Comparison of ENCODE assay signal across 9 cellular contexts in genomic region chr22:23071163-23072034, GRCh38. TPM values are rescaled to one million over a fixed set of nuclear protein-coding genes. Genes with fewer than 3 reads are reported as not detected.
DNase-seq lines count a peak whose midpoint lies in the region; ATAC-seq, FAIRE-seq and TF ChIP-seq lines count a peak whose summit lies in the region.
"Had no signal": no experiment of that assay in that cellular context is flagged by ENCODE, and none has a peak within 500 bp of the region (broad histone marks: within the 10 kb centered on the region; RNA-seq: fewer than 3 reads in every experiment).

No MANE protein-coding gene starts in this region.

- H3K27me3 ChIP-seq in BE2C: no peaks in the 10 kb centered on the region
- no peaks in the 10 kb centered on the region for H3K27me3 ChIP-seq in KMS-11 (ENCODE audit: insufficient read depth, low read depth)
- no peaks in the 10 kb centered on the region for H3K27me3 ChIP-seq in effector memory CD4-positive, alpha-beta T cell (replicated peaks; ENCODE audit: control insufficient read depth, insufficient read depth, low read length, poor library complexity, severe bottlenecking)
- peaks cover 13% of the 10 kb centered on the region for H3K27me3 ChIP-seq in neuron (ENCODE audit: insufficient read depth, low read length)
- H3K27me3 ChIP-seq in small intestine (ENCODE audit: control insufficient read depth in 2 of 2, insufficient read depth in 2 of 2, low read length in 2 of 2): peaks cover 0 to 2% of the 10 kb centered on the region in 2 donors

- 52 to 55% (median 52%) methylated on average over 30 to 32 of the region's 32 CpGs for WGBS in small intestine, 3 donors

- H3K4me1 ChIP-seq in BE2C (no peaks in the 10 kb centered on the region), KMS-11 (ENCODE audit: low read depth, poor library complexity, severe bottlenecking) (peaks cover 10% of the 10 kb centered on the region), neuron (ENCODE audit: insufficient read depth, low read length) (peaks cover 17% of the 10 kb centered on the region), small intestine (ENCODE audit: control insufficient read depth in 2 of 2, insufficient read depth in 1 of 2, low read depth in 1 of 2, low read length in 1 of 2) (peaks cover 0 to 2% of the 10 kb centered on the region in 2 donors)
- H3K4me1 ChIP-seq in effector memory CD4-positive, alpha-beta T cell (ENCODE audit: control insufficient read depth, insufficient read depth, low read length, poor library complexity, severe bottlenecking): peaks cover 17% of the 10 kb centered on the region

- H3K27ac ChIP-seq in KMS-11 (no peak overlapping the region), small intestine (ENCODE audit: low read depth in 1 of 2, low read length in 1 of 2) (no peak overlapping the region)
- H3K27ac ChIP-seq in effector memory CD4-positive, alpha-beta T cell (ENCODE audit: insufficient read depth, low read length, poor library complexity, severe bottlenecking): no peak overlapping the region

- TF ChIP-seq CTCF in BE2C (IDR thresholded peaks at IDR 0.05; ENCODE audit: low read depth, low read length) (no peak), KMS-11 (conservative IDR thresholded peaks at IDR 0.05; ENCODE audit: low read depth, low read length) (no peak)

- H3K9me3 ChIP-seq in BE2C (no peaks in the 10 kb centered on the region), neuron (ENCODE audit: low read length) (peaks cover 3% of the 10 kb centered on the region), small intestine (ENCODE audit: control insufficient read depth, low read depth) (no peaks in the 10 kb centered on the region)
- H3K9me3 ChIP-seq in effector memory CD4-positive, alpha-beta T cell (ENCODE audit: control insufficient read depth, low read length): no peaks in the 10 kb centered on the region

- H4K20me1 ChIP-seq in KMS-11 (ENCODE audit: insufficient read depth): no peaks in the 10 kb centered on the region

- H2AFZ ChIP-seq in KMS-11 (ENCODE audit: low read depth) (peak overlapping the region; percentile 47; the same call in 1 of the 2 replicates), neuron (ENCODE audit: low read depth, low read length) (peak overlapping the region; percentile 83)

- no peak for FAIRE-seq in small intestine (lab: Jason Lieb, UNC)
- FAIRE-seq in RCC 7860 (lab: Jason Lieb, UNC): no peak
- FAIRE-seq: islet of Langerhans had no signal

- H3K9ac ChIP-seq in KMS-11: peak overlapping the region; percentile 27; the same call in 1 of the 2 replicates

- DNase-seq in BE2C: peak; percentile 8
- no peak for DNase-seq in effector memory CD4-positive, alpha-beta T cell
- no peak for DNase-seq in NK-92 treated with Interleukin-12 subunit alpha and Interleukin-12 subunit beta, amount 100 ng/mL, for 24 hours (lab: John Stamatoyannopoulos, UW)
- DNase-seq in small intestine: no peak
- DNase-seq in RCC 7860 (ENCODE audit: low spot score): no peak

- H3K4me2 ChIP-seq in KMS-11: peak overlapping the region; percentile 86

- no peak for ATAC-seq in HG03354 (IDR thresholded peaks at IDR 0.05; ENCODE audit: poor library complexity, severe bottlenecking, unreplicated experiment)

- H3K36me3 ChIP-seq in BE2C: no peaks in the 10 kb centered on the region
- no peaks in the 10 kb centered on the region for H3K36me3 ChIP-seq in KMS-11 (ENCODE audit: insufficient read depth)
- no peaks in the 10 kb centered on the region for H3K36me3 ChIP-seq in effector memory CD4-positive, alpha-beta T cell (ENCODE audit: control insufficient read depth, insufficient read depth, low read length)
- peaks cover 5% of the 10 kb centered on the region for H3K36me3 ChIP-seq in neuron (ENCODE audit: insufficient read depth, low read length)
- no peaks in the 10 kb centered on the region for H3K36me3 ChIP-seq in small intestine (ENCODE audit: control insufficient read depth in 2 of 2, insufficient read depth in 2 of 2, low read length in 2 of 2)

- no peaks in the 10 kb centered on the region for H3K79me2 ChIP-seq in KMS-11 (ENCODE audit: insufficient read depth, low read depth)

- peak overlapping the region; percentile 70 for H3K4me3 ChIP-seq in BE2C (ENCODE audit: low read depth, low read length)
- no peak overlapping the region for H3K4me3 ChIP-seq in KMS-11 (IDR thresholded peaks at IDR 0.05; ENCODE audit: insufficient read depth, low read depth, low read length)
- H3K4me3 ChIP-seq in effector memory CD4-positive, alpha-beta T cell (ENCODE audit: insufficient read depth, low read depth, low read length, poor library complexity, severe bottlenecking): peak overlapping the region; percentile 59
- H3K4me3 ChIP-seq in neuron (ENCODE audit: low read length): peak overlapping the region; percentile 83
- peak overlapping the region in 1 of 2 donors; percentile 55 for H3K4me3 ChIP-seq in small intestine (ENCODE audit: low read depth in 1 of 2, low read length in 2 of 2)

RNA-seq across cellular contexts. Expression of gene GNAZ, which starts 1.1 kb away (rescaled TPM):
- 23.0 TPM for polyA plus RNA-seq in BE2C (2012; ENCODE audit: insufficient read depth, insufficient read length, low read depth)
- polyA plus RNA-seq in small intestine: 1 to 10 TPM; 1.9 to 3.6 (median 3.5) TPM
